24 cellular contexts compared by ENCODE assay signal in genomic region chr3:33940149-33940548, GRCh38.
DNase-seq lines count a peak whose midpoint lies in the region; ATAC-seq and TF ChIP-seq lines count a peak whose summit lies in the region.
"Had no signal": no experiment of that assay in that cellular context is flagged by ENCODE, and none has a peak within 500 bp of the region (broad histone marks: within the 10 kb centered on the region; RNA-seq: fewer than 3 reads in every experiment).

No MANE protein-coding gene starts in this region.

- H3K27ac ChIP-seq in RWPE1 (no peak overlapping the region), epithelial cell of prostate (no peak overlapping the region)
- H3K27ac ChIP-seq: gastroesophageal sphincter, thyroid gland had no signal

- DNase-seq in stimulated activated CD4-positive, alpha-beta T cell treated with anti-CD3 and anti-CD28 coated beads, Interleukin-15, amount 100 ng/mL, for 24 hours: peak; percentile 21
- no peak for DNase-seq in stimulated activated CD4-positive, alpha-beta T cell treated with anti-CD3 and anti-CD28 coated beads, Interleukin-2, amount 100 ng/mL, for 24 hours
- DNase-seq in RWPE1 (ENCODE audit: low spot score) (peak; percentile 45), epithelial cell of prostate (ENCODE audit: low read depth, low spot score) (peak; percentile 74), T-cell (no peak)
- no peak for DNase-seq in NK-92 treated with Interleukin-12 subunit alpha and Interleukin-12 subunit beta, amount 100 ng/mL, for 24 hours (lab: John Stamatoyannopoulos, UW)
- DNase-seq: activated CD4-positive, alpha-beta T cell treated with anti-CD3 and anti-CD28 coated beads, Interleukin-2, amount 50 U/mL, for 4 hours; activated T-cell treated with anti-CD3 and anti-CD28 coated beads, Interleukin-2, amount 50 U/mL, for 24 hours; cortex of kidney; kidney glomerular epithelial cell; MM.1S; NCI-H146; NCI-H2171 treated with DMSO at 0.1 percent for 48 hours; NCI-H526 treated with DMSO at 0.1 percent for 48 hours; OCI-M1; SIG-M5; thyroid gland had no signal

- CTCF ChIA-PET in RWPE1 (lab: Yijun Ruan, JAX): interaction anchor here (0.5 kb wide), 1 partner anchor 15 kb away, joined by 3 read pairs; no protein-coding TSS in a partner anchor
- CTCF ChIA-PET in T-cell (lab: Charles Lee): no interaction called here

- TF ChIP-seq CTCF in RWPE1 (conservative IDR thresholded peaks at IDR 0.05; ENCODE audit: low read depth): no peak

- POLR2A ChIA-PET in RWPE1 (lab: Yijun Ruan, JAX; ENCODE audit: low non-redundant PET) (no interaction called here), T-cell (lab: Charles Lee) (no interaction called here)

- H3K27me3 Mint-ChIP-seq in stimulated activated naive CD8-positive, alpha-beta T cell treated with anti-CD3 and anti-CD28 coated beads, Interleukin-15, Interleukin-2, amounts not matched to agents 100 ng/mL and 50 ng/mL, for 24 hours: peaks cover 9% of the 10 kb centered on the region
- peaks cover 2 to 3% of the 10 kb centered on the region in 2 donors for H3K27me3 Mint-ChIP-seq in T-cell

- H3K27ac Mint-ChIP-seq in stimulated activated naive CD8-positive, alpha-beta T cell treated with anti-CD3 and anti-CD28 coated beads, Interleukin-15, Interleukin-2, amounts not matched to agents 100 ng/mL and 50 ng/mL, for 24 hours: peak overlapping the region; percentile 47
- H3K27ac Mint-ChIP-seq in T-cell: no peak overlapping the region
- H3K27ac Mint-ChIP-seq: activated naive CD4-positive, alpha-beta T cell treated with anti-CD3 and anti-CD28 coated beads, Interleukin-2, amount 50 U/mL, for 24 hours; activated T-cell treated with anti-CD3 and anti-CD28 coated beads, Interleukin-2, amount 50 U/mL, for 24 hours; CD14-positive monocyte; IgD-negative memory B cell; stimulated activated memory B cell treated with anti-CD40 and anti-IgM and Interleukin-4, amounts not matched to agents 10 μg/mL and 1 μg/mL and 100 μg/mL, for 72 hours had no signal

- no peak overlapping the region for H3K4me3 Mint-ChIP-seq in stimulated activated naive CD8-positive, alpha-beta T cell treated with anti-CD3 and anti-CD28 coated beads, Interleukin-15, Interleukin-2, amounts not matched to agents 100 ng/mL and 50 ng/mL, for 24 hours
- no peak overlapping the region for H3K4me3 Mint-ChIP-seq in T-cell
- H3K4me3 Mint-ChIP-seq: activated naive CD4-positive, alpha-beta T cell treated with anti-CD3 and anti-CD28 coated beads, Interleukin-2, amount 50 U/mL, for 24 hours; activated T-cell treated with anti-CD3 and anti-CD28 coated beads, Interleukin-2, amount 50 U/mL, for 24 hours; CD14-positive monocyte; IgD-negative memory B cell; stimulated activated memory B cell treated with anti-CD40 and anti-IgM and Interleukin-4, amounts not matched to agents 10 μg/mL and 1 μg/mL and 100 μg/mL, for 72 hours had no signal

- H3K36me3 Mint-ChIP-seq in stimulated activated naive CD8-positive, alpha-beta T cell treated with anti-CD3 and anti-CD28 coated beads, Interleukin-15, Interleukin-2, amounts not matched to agents 100 ng/mL and 50 ng/mL, for 24 hours (ENCODE audit: low read depth): no peaks in the 10 kb centered on the region
- H3K36me3 Mint-ChIP-seq in T-cell: no peaks in the 10 kb centered on the region
- H3K36me3 Mint-ChIP-seq: activated naive CD4-positive, alpha-beta T cell treated with anti-CD3 and anti-CD28 coated beads, Interleukin-2, amount 50 U/mL, for 24 hours; CD14-positive monocyte; IgD-negative memory B cell; stimulated activated memory B cell treated with anti-CD40 and anti-IgM and Interleukin-4, amounts not matched to agents 10 μg/mL and 1 μg/mL and 100 μg/mL, for 72 hours had no signal

- ATAC-seq in T-cell (replicated peaks in 1 of 4) (no peak), HG02973 (IDR thresholded peaks at IDR 0.05; ENCODE audit: unreplicated experiment) (no peak)
- ATAC-seq: gastroesophageal sphincter; stimulated activated memory B cell treated with anti-CD40 and anti-IgM and Interleukin-4, amounts not matched to agents 10 μg/mL and 1 μg/mL and 100 μg/mL, for 72 hours had no signal

- peaks cover 32% of the 10 kb centered on the region for H3K4me1 Mint-ChIP-seq in stimulated activated naive CD8-positive, alpha-beta T cell treated with anti-CD3 and anti-CD28 coated beads, Interleukin-15, Interleukin-2, amounts not matched to agents 100 ng/mL and 50 ng/mL, for 24 hours (ENCODE audit: low read depth)
- H3K4me1 Mint-ChIP-seq in T-cell: no peaks in the 10 kb centered on the region
- H3K4me1 Mint-ChIP-seq: activated naive CD4-positive, alpha-beta T cell treated with anti-CD3 and anti-CD28 coated beads, Interleukin-2, amount 50 U/mL, for 24 hours; IgD-negative memory B cell; stimulated activated memory B cell treated with anti-CD40 and anti-IgM and Interleukin-4, amounts not matched to agents 10 μg/mL and 1 μg/mL and 100 μg/mL, for 72 hours had no signal

- H3K9me3 Mint-ChIP-seq in stimulated activated naive CD8-positive, alpha-beta T cell treated with anti-CD3 and anti-CD28 coated beads, Interleukin-15, Interleukin-2, amounts not matched to agents 100 ng/mL and 50 ng/mL, for 24 hours: no peaks in the 10 kb centered on the region
- H3K9me3 Mint-ChIP-seq in T-cell: peaks cover 0 to 7% (median 0%) of the 10 kb centered on the region in 3 donors
- H3K9me3 Mint-ChIP-seq: activated naive CD4-positive, alpha-beta T cell treated with anti-CD3 and anti-CD28 coated beads, Interleukin-2, amount 50 U/mL, for 24 hours; activated T-cell treated with anti-CD3 and anti-CD28 coated beads, Interleukin-2, amount 50 U/mL, for 24 hours; stimulated activated memory B cell treated with anti-CD40 and anti-IgM and Interleukin-4, amounts not matched to agents 10 μg/mL and 1 μg/mL and 100 μg/mL, for 72 hours had no signal

Comparison
In these comparisons a context has a peak if more than half of its experiments do, and no peak if none do; other contexts are left out.
1. DNase-seq: peak in stimulated activated CD4-positive, alpha-beta T cell treated with anti-CD3 and anti-CD28 coated beads, Interleukin-15, amount 100 ng/mL, for 24 hours (single experiment), RWPE1 (single experiment) and epithelial cell of prostate (single experiment); none in stimulated activated CD4-positive, alpha-beta T cell treated with anti-CD3 and anti-CD28 coated beads, Interleukin-2, amount 100 ng/mL, for 24 hours (0 of 2), T-cell (0 of 34) and NK-92 treated with Interleukin-12 subunit alpha and Interleukin-12 subunit beta, amount 100 ng/mL, for 24 hours (single experiment).